8 cellular contexts compared by ENCODE assay signal in genomic region chr17:50866261-50866949, GRCh38. TPM values are rescaled to one million over a fixed set of nuclear protein-coding genes. Genes with fewer than 3 reads are reported as not detected.
DNase-seq lines count a peak whose midpoint lies in the region; ATAC-seq and TF ChIP-seq lines count a peak whose summit lies in the region.

Gene TOB1, minus strand, starts transcription at chr17:50866354. Its CDS starts 2,337 bp downstream, at chr17:50864017.

- H3K4me3 ChIP-seq in AG04450 (ENCODE audit: low read depth, low read length) (peak within 1 kb of the TSS; percentile 94), WERI-Rb-1 (ENCODE audit: low read depth, low read length) (peak within 1 kb of the TSS; percentile 96), breast epithelium (peak within 1 kb of the TSS; percentile 80 to 98 (median 97)), smooth muscle cell (peak within 1 kb of the TSS; percentile 98)

- H3K27ac ChIP-seq in AG04450 (ENCODE audit: low read depth, low read length) (peak within 1 kb of the TSS; percentile 95), WERI-Rb-1 (peak within 1 kb of the TSS; percentile 94), breast epithelium (peak within 1 kb of the TSS; percentile 100), smooth muscle cell (ENCODE audit: low read depth) (peak within 1 kb of the TSS; percentile 97)

- H3K27me3 ChIP-seq in AG04450 (ENCODE audit: control insufficient read depth, insufficient read depth, low read length): no peaks in the 10 kb centered on the region
- no peaks in the 10 kb centered on the region for H3K27me3 ChIP-seq in WERI-Rb-1 (ENCODE audit: insufficient read depth, low read depth, severe bottlenecking)
- H3K27me3 ChIP-seq in breast epithelium: no peaks in the 10 kb centered on the region
- no peaks in the 10 kb centered on the region for H3K27me3 ChIP-seq in smooth muscle cell (ENCODE audit: low read depth)

- H3F3A ChIP-seq in smooth muscle cell (ENCODE audit: low read depth): peaks cover 14% of the 10 kb centered on the region

- peak within 1 kb of the TSS; percentile 98 for H3K4me2 ChIP-seq in smooth muscle cell

- ATAC-seq in GM18907 (IDR thresholded peaks at IDR 0.05; ENCODE audit: unreplicated experiment) (peak; percentile 65), HG03139 (IDR thresholded peaks at IDR 0.05; ENCODE audit: unreplicated experiment) (peak; percentile 58)

- TF ChIP-seq POLR2A in breast epithelium (IDR thresholded peaks at IDR 0.05): peak; percentile 96

- no peaks in the 10 kb centered on the region for H3K4me1 ChIP-seq in breast epithelium
- peaks cover 24% of the 10 kb centered on the region for H3K4me1 ChIP-seq in smooth muscle cell (ENCODE audit: low read depth)

- POLR2A ChIA-PET in AG04450 (lab: Yijun Ruan, JAX): interaction anchor here (0.5 to 3.2 kb wide), 59 partner anchors 9 to 1201 kb away, joined by 3 to 85 read pairs (median 5); partner anchors contain the start of gene LUC7L3

- H4K20me1 ChIP-seq in smooth muscle cell (ENCODE audit: low read depth): peaks cover 43% of the 10 kb centered on the region

- H3K36me3 ChIP-seq in WERI-Rb-1: peaks cover 37% of the 10 kb centered on the region
- H3K36me3 ChIP-seq in breast epithelium: no peaks in the 10 kb centered on the region
- no peaks in the 10 kb centered on the region for H3K36me3 ChIP-seq in smooth muscle cell (ENCODE audit: low read depth)

- intact Hi-C loops in breast epithelium (cut with DNase I; ENCODE audit: low total_unique reads): loop anchor here (5.0 kb wide), 1 partner anchor 86 kb away; no protein-coding TSS in a partner anchor

- H3K9me3 ChIP-seq in AG04450 (ENCODE audit: control insufficient read depth, insufficient read depth, low read length) (peaks cover 3% of the 10 kb centered on the region; the same call in 1 of the 2 replicates), WERI-Rb-1 (ENCODE audit: severe bottlenecking) (no peaks in the 10 kb centered on the region), breast epithelium (no peaks in the 10 kb centered on the region), smooth muscle cell (replicated peaks; ENCODE audit: low read depth) (no peaks in the 10 kb centered on the region)

- peak within 1 kb of the TSS; percentile 94 for H3K9ac ChIP-seq in smooth muscle cell (ENCODE audit: low read depth)

- peak; percentile 83 for DNase-seq in AG04450 (ENCODE audit: low read depth, low spot score)
- peak; percentile 98 for DNase-seq in NCI-H2227 (lab: John Stamatoyannopoulos, UW; ENCODE audit: unreplicated experiment)
- peak; percentile 99 for DNase-seq in WERI-Rb-1
- DNase-seq in breast epithelium (ENCODE audit: low spot score in 2 of 2): peak; percentile 98 to 99
- DNase-seq in iPS-NIHi7 (ENCODE audit: extremely low spot score): peak; percentile 94
- DNase-seq in smooth muscle cell (lab: John Stamatoyannopoulos, UW; ENCODE audit: unreplicated experiment): peak; percentile 96

- TF ChIP-seq CTCF in AG04450 (IDR thresholded peaks at IDR 0.05; ENCODE audit: low read depth, low read length): no peak
- no peak for TF ChIP-seq CTCF in WERI-Rb-1 (IDR thresholded peaks at IDR 0.05; ENCODE audit: low read depth, low read length)
- TF ChIP-seq CTCF in breast epithelium (IDR thresholded peaks at IDR 0.05): no peak
- no peak for TF ChIP-seq CTCF in smooth muscle cell (IDR thresholded peaks at IDR 0.05; ENCODE audit: borderline replicate concordance, insufficient read depth, poor library complexity, severe bottlenecking)

- CTCF ChIA-PET in AG04450 (lab: Charles Lee): interaction anchor here (0.9 to 1.8 kb wide), 4 partner anchors 14 to 90 kb away, joined by 3 to 5 read pairs (median 4); no protein-coding TSS in a partner anchor

- peaks cover 41% of the 10 kb centered on the region for H3K79me2 ChIP-seq in smooth muscle cell (ENCODE audit: low read depth)

- peak within 1 kb of the TSS; percentile 68 for H2AFZ ChIP-seq in smooth muscle cell (ENCODE audit: low read depth)

- under 1% methylated on average over 13 of the region's 75 CpGs for WGBS in smooth muscle cell (ENCODE audit: low lambda C conversion rate)

RNA-seq across cellular contexts. Expression of gene TOB1, which starts in this region (rescaled TPM):
- polyA plus RNA-seq in AG04450 (2011; rRNA removed): 18.3 and 20.3 TPM in 2 replicates
- 31.2 and 44.4 TPM in 2 replicates for polyA minus RNA-seq in AG04450 (2011; rRNA and poly(A)+ RNA removed)
- total RNA-seq in breast epithelium: 100 to 1,000 TPM in 1 of 3 donors, 10 to 100 TPM in 2; 12.6 to 145 (median 54.1) TPM
- total RNA-seq in smooth muscle cell: 39.8 and 46.8 TPM in 2 replicates
- 29.1 and 29.3 TPM in 2 replicates for polyA plus RNA-seq in smooth muscle cell

Comparison
In these comparisons a context has a peak if more than half of its experiments do, and no peak if none do; other contexts are left out.
1. Peak in every context shown above with its lines: DNase-seq, ATAC-seq, H3K4me3 ChIP-seq and H3K27ac ChIP-seq.